10 cellular contexts compared by ENCODE assay signal in genomic region chr13:48437381-48437780, GRCh38. TPM values are rescaled to one million over a fixed set of nuclear protein-coding genes. Genes with fewer than 3 reads are reported as not detected.
DNase-seq lines count a peak whose midpoint lies in the region; TF ChIP-seq lines count a peak whose summit lies in the region.
"Had no signal": no experiment of that assay in that cellular context is flagged by ENCODE, and none has a peak within 500 bp of the region (broad histone marks: within the 10 kb centered on the region; RNA-seq: fewer than 3 reads in every experiment).

No MANE protein-coding gene starts in this region.

- H3K9me3 ChIP-seq in breast epithelium (no peaks in the 10 kb centered on the region), uterus (no peaks in the 10 kb centered on the region), prostate gland (no peaks in the 10 kb centered on the region)
- H3K9me3 ChIP-seq: Peyer's patch had no signal

- no peaks in the 10 kb centered on the region for H3K27me3 ChIP-seq in breast epithelium
- H3K27me3 ChIP-seq in uterus, result no peaks in the 10 kb centered on the region
- no peaks in the 10 kb centered on the region for H3K27me3 ChIP-seq in prostate gland (replicated peaks; ENCODE audit: insufficient read depth)
- H3K27me3 ChIP-seq: Peyer's patch had no signal

- WGBS in prostate gland, result 20% methylated on average over 3 of the region's 3 CpGs

- H3K27me3 Mint-ChIP-seq in MCF 10A (ENCODE audit: insufficient read depth, unreplicated experiment), result no peaks in the 10 kb centered on the region
- H3K27me3 Mint-ChIP-seq: activated CD4-positive, alpha-beta T cell treated with anti-CD3 and anti-CD28 coated beads for 36 hours had no signal

- H3K4me1 ChIP-seq in breast epithelium, result no peaks in the 10 kb centered on the region
- H3K4me1 ChIP-seq in uterus, result peaks cover 0 to 5% of the 10 kb centered on the region in 2 donors
- peaks cover 3% of the 10 kb centered on the region for H3K4me1 ChIP-seq in prostate gland (replicated peaks)
- H3K4me1 ChIP-seq: Peyer's patch had no signal

- H3K27ac ChIP-seq in breast epithelium (peak overlapping the region in 1 of 2 donors; percentile 11), uterus (peak overlapping the region; percentile 17 to 53), prostate gland (no peak overlapping the region)
- H3K27ac ChIP-seq: Peyer's patch had no signal

- DNase-seq in MCF 10A (ENCODE audit: unreplicated experiment) (peak; percentile 44), breast epithelium (ENCODE audit: low spot score in 2 of 2) (no peak), fibroblast of gingiva (ENCODE audit: low read depth) (peak; percentile 74), midbrain (lab: John Stamatoyannopoulos, UW) (peak; percentile 10), uterus (peak; percentile 50 to 60), NCI-H2081 (lab: John Stamatoyannopoulos, UW) (no peak), prostate gland (ENCODE audit: low spot score) (no peak)
- no peak for DNase-seq in activated CD4-positive, CD25-positive, alpha-beta regulatory T cell treated with anti-CD3 and anti-CD28 coated beads, Interleukin-2, amount 50 U/mL, for 72 hours
- DNase-seq: activated CD4-positive, alpha-beta T cell treated with anti-CD3 and anti-CD28 coated beads for 36 hours; Peyer's patch had no signal

- TF ChIP-seq POLR2A in breast epithelium (IDR thresholded peaks at IDR 0.05), result no peak
- no peak for TF ChIP-seq POLR2A in uterus (IDR thresholded peaks at IDR 0.05)
- no peak for TF ChIP-seq POLR2A in prostate gland (IDR thresholded peaks at IDR 0.05)

- intact Hi-C loops in MCF 10A (cut with micrococcal nuclease) (no loop called here), breast epithelium (cut with DNase I; ENCODE audit: low total_unique reads) (no loop called here), uterus (cut with DNase I; ENCODE audit: low total_unique reads) (no loop called here), prostate gland (cut with DNase I) (no loop called here)

- POLR2A ChIA-PET in MCF 10A (lab: Yijun Ruan, JAX), result interaction anchor here (0.6 to 2.1 kb wide), 10 partner anchors 11 to 182 kb away, joined by 3 to 14 read pairs (median 6); partner anchors contain the start of genes LPAR6 and RCBTB2

- no peaks in the 10 kb centered on the region for H3K36me3 ChIP-seq in breast epithelium
- no peaks in the 10 kb centered on the region for H3K36me3 ChIP-seq in uterus
- no peaks in the 10 kb centered on the region for H3K36me3 ChIP-seq in prostate gland
- H3K36me3 ChIP-seq: Peyer's patch had no signal

- peak overlapping the region; percentile 86 for H3K27ac Mint-ChIP-seq in MCF 10A (ENCODE audit: low read depth, unreplicated experiment)
- H3K27ac Mint-ChIP-seq: activated CD4-positive, alpha-beta T cell treated with anti-CD3 and anti-CD28 coated beads for 36 hours had no signal

- CTCF ChIA-PET in MCF 10A (lab: Yijun Ruan, JAX), result interaction anchor here (0.9 to 1.1 kb wide), 2 partner anchors 11 to 145 kb away, joined by 3 to 6 read pairs; no protein-coding TSS in a partner anchor

- H3K36me3 Mint-ChIP-seq in MCF 10A (ENCODE audit: insufficient read depth, unreplicated experiment), result peaks cover 18% of the 10 kb centered on the region

- H3K4me3 Mint-ChIP-seq in MCF 10A (ENCODE audit: unreplicated experiment), result no peak overlapping the region
- H3K4me3 Mint-ChIP-seq: activated CD4-positive, alpha-beta T cell treated with anti-CD3 and anti-CD28 coated beads for 36 hours had no signal

- H3K4me3 ChIP-seq in breast epithelium (no peak overlapping the region), uterus (no peak overlapping the region), prostate gland (no peak overlapping the region)
- H3K4me3 ChIP-seq: Peyer's patch had no signal

- H3K9me3 Mint-ChIP-seq in MCF 10A (ENCODE audit: unreplicated experiment), result no peaks in the 10 kb centered on the region

- no TSS peak for BruUV-seq in MCF 10A (replicated peaks; lab: Mats Ljungman, UMichigan)

- TF ChIP-seq CTCF in MCF 10A (IDR thresholded peaks at IDR 0.05; ENCODE audit: unreplicated experiment) (no peak), breast epithelium (IDR thresholded peaks at IDR 0.05) (no peak), uterus (IDR thresholded peaks at IDR 0.05) (no peak), prostate gland (IDR thresholded peaks at IDR 0.05) (no peak)

- H3K4me1 Mint-ChIP-seq in MCF 10A (ENCODE audit: insufficient read depth, unreplicated experiment), result peaks cover 12% of the 10 kb centered on the region

RNA-seq across cellular contexts. Expression of gene LPAR6, which starts 24.5 kb away (rescaled TPM):
- total RNA-seq in MCF 10A (2022), result 2.2 and 3.1 TPM in 2 replicates
- total RNA-seq in breast epithelium, result 10 to 100 TPM; 23.7 to 44.2 (median 40.5) TPM
- 10 to 100 TPM; 13.1 to 85.9 (median 38.9) TPM for total RNA-seq in uterus
- total RNA-seq in prostate gland, result 10 to 100 TPM; 17.3 to 66.5 TPM

Comparison
In these comparisons a context has a peak if more than half of its experiments do, and no peak if none do; other contexts are left out.
1. DNase-seq: peak in MCF 10A (single experiment), fibroblast of gingiva (single experiment), midbrain (single experiment) and uterus (2 of 2); none in breast epithelium (0 of 2), activated CD4-positive, CD25-positive, alpha-beta regulatory T cell treated with anti-CD3 and anti-CD28 coated beads, Interleukin-2, amount 50 U/mL, for 72 hours (single experiment), NCI-H2081 (0 of 2) and prostate gland (single experiment).
2. H3K27ac ChIP-seq: peak in uterus (2 of 2); none in prostate gland (0 of 2).